13 cellular contexts compared by ENCODE assay signal in the genomic region with DNA sequence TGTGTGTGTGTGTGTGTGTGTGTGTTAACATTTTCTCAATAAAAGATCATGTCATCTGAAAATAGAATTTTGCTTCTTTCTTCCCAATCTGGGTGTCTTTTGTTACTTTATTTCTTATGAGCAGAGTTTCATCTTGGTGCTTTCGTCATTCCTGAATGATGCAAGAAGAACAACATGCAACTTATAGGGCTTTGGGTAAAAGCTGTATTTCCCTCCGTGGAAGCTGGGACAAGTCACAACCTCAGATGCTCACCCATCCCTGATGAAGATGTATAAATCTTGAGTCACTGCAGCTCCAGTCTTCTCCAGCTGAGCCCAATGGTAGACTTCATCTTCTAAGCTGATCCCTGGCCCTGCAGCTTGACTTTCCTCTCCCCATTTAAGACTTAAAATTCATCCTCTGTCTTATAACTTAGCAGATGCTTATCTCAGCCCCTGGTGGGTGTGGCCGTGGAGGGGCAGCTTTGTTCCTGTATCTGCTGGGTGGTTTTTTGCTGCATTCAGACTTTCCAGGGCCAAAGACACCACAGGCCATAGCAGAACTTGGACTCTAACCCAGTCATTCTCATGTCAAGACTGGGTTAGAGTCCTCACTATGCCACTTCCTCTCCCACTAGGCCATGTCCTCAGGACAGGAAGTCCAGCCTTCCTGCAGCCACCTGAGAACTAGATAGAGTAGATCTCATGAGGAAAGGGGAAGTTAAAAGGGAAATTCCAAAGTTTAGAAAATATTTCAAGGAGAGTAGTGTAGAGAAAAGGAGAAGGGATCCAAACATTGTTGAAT.
DNase-seq lines count a peak whose midpoint lies in the region; ATAC-seq, FAIRE-seq and TF ChIP-seq lines count a peak whose summit lies in the region.
"Had no signal": no experiment of that assay in that cellular context is flagged by ENCODE, and none has a peak within 500 bp of the region (broad histone marks: within the 10 kb centered on the region; RNA-seq: fewer than 3 reads in every experiment).

No MANE protein-coding gene starts in this region.

- peak; percentile 8 for DNase-seq in AG09309 (ENCODE audit: low read depth)
- DNase-seq in GM12878 (ENCODE audit: low read depth, low spot score), result no peak
- DNase-seq in activated CD4-positive, CD25-positive, alpha-beta regulatory T cell treated with anti-CD3 and anti-CD28 coated beads, Interleukin-2, amount 50 U/mL, for 72 hours, result no peak
- no peak for DNase-seq in retina
- DNase-seq in activated T-helper 2 cell treated with anti-CD3 and anti-CD28 coated beads, Interferon-gamma antibody, Interleukin-2, Interleukin-4, amounts not matched to agents 10 μg/mL and 5 μg/mL and 100 μg/mL, durations not matched to agents 14 hours and 24 hours and 36 hours (ENCODE audit: low spot score), result no peak
- no peak for DNase-seq in pons (ENCODE audit: low spot score)
- DNase-seq: activated naive CD4-positive, alpha-beta T cell treated with anti-CD3 and anti-CD28 coated beads, Interleukin-2, amount 50 U/mL, for 16 hours; sigmoid colon had no signal

- RAD21 ChIA-PET in GM12878 (lab: Charles Lee; ENCODE audit: unreplicated experiment), result no interaction called here

- no peak overlapping the region for H3K4me2 ChIP-seq in GM12878 (ENCODE audit: control insufficient read depth, insufficient read depth)
- H3K4me2 ChIP-seq: KMS-11 had no signal

- H3K4me3 ChIP-seq in AG09309 (ENCODE audit: control insufficient read depth, low read depth, low read length) (no peak overlapping the region), GM12878 (no peak overlapping the region)
- H3K4me3 ChIP-seq: sigmoid colon, vagina had no signal

- no peaks in the 10 kb centered on the region for H3K9me3 ChIP-seq in GM12878 (replicated peaks; ENCODE audit: control insufficient read depth, insufficient read depth, low read length)
- H3K9me3 ChIP-seq: sigmoid colon, vagina had no signal

- no peak overlapping the region for H3K27ac Mint-ChIP-seq in activated T-helper 2 cell treated with anti-CD3 and anti-CD28 coated beads, Interferon-gamma antibody, Interleukin-2, Interleukin-4, amounts not matched to agents 10 μg/mL and 5 μg/mL and 100 μg/mL, durations not matched to agents 14 hours and 24 hours and 36 hours

- H3K27ac ChIP-seq in GM12878 (ENCODE audit: control insufficient read depth, insufficient read depth), result no peak overlapping the region
- H3K27ac ChIP-seq: KMS-11, sigmoid colon, vagina had no signal

- CTCF ChIA-PET in GM12878 (lab: Yijun Ruan, JAX), result interaction anchor here (0.7 to 1.6 kb wide), 2 partner anchors 40 to 1095 kb away, joined by 3 to 4 read pairs; no protein-coding TSS in a partner anchor

- peaks cover 9% of the 10 kb centered on the region for H3K4me1 ChIP-seq in GM12878 (ENCODE audit: control insufficient read depth, insufficient read depth, low read length)

- 0 out of 2 replicates have a peak overlapping the region, but pooled peaks have one; percentile 13 for H2AFZ ChIP-seq in GM12878 (ENCODE audit: control insufficient read depth, low read depth, low read length)

- H3K27me3 Mint-ChIP-seq in activated T-helper 2 cell treated with anti-CD3 and anti-CD28 coated beads, Interferon-gamma antibody, Interleukin-2, Interleukin-4, amounts not matched to agents 10 μg/mL and 5 μg/mL and 100 μg/mL, durations not matched to agents 14 hours and 24 hours and 36 hours (ENCODE audit: low read depth), result no peaks in the 10 kb centered on the region

- ATAC-seq in GM19025 (IDR thresholded peaks at IDR 0.05; ENCODE audit: low read depth, unreplicated experiment) (peak; percentile 35), HG03196 (IDR thresholded peaks at IDR 0.05; ENCODE audit: unreplicated experiment) (peak; percentile 43), GM12878 (peak; percentile 55)
- ATAC-seq: SK-N-SH treated with all-trans-retinoic acid at 6 μM for 48 hours had no signal

- WGBS in GM12878 (ENCODE audit: insufficient coverage, insufficient replicate concordance, low lambda C conversion rate, missing lambda C conversion rate), result 55% methylated on average over 3 of the region's 3 CpGs

- H3K36me3 ChIP-seq in GM12878 (ENCODE audit: control insufficient read depth in 2 of 2, insufficient read depth in 2 of 2, low read length in 1 of 2), result no peaks in the 10 kb centered on the region
- H3K36me3 ChIP-seq: sigmoid colon, vagina had no signal

- no peak overlapping the region for H3K4me3 Mint-ChIP-seq in activated T-helper 2 cell treated with anti-CD3 and anti-CD28 coated beads, Interferon-gamma antibody, Interleukin-2, Interleukin-4, amounts not matched to agents 10 μg/mL and 5 μg/mL and 100 μg/mL, durations not matched to agents 14 hours and 24 hours and 36 hours (ENCODE audit: low read depth)

- no peaks in the 10 kb centered on the region for H3K9me3 Mint-ChIP-seq in activated T-helper 2 cell treated with anti-CD3 and anti-CD28 coated beads, Interferon-gamma antibody, Interleukin-2, Interleukin-4, amounts not matched to agents 10 μg/mL and 5 μg/mL and 100 μg/mL, durations not matched to agents 14 hours and 24 hours and 36 hours

- POLR2A ChIA-PET in GM12878 (lab: Charles Lee), result no interaction called here

- SMC1A ChIA-PET in GM12878 (lab: Charles Lee; ENCODE audit: uncharacterized antibody, unreplicated experiment), result interaction anchor here (0.6 to 1.4 kb wide), 2 partner anchors 28 to 1232 kb away, joined by 3 read pairs; no protein-coding TSS in a partner anchor

- no peaks in the 10 kb centered on the region for H3K4me1 Mint-ChIP-seq in activated T-helper 2 cell treated with anti-CD3 and anti-CD28 coated beads, Interferon-gamma antibody, Interleukin-2, Interleukin-4, amounts not matched to agents 10 μg/mL and 5 μg/mL and 100 μg/mL, durations not matched to agents 14 hours and 24 hours and 36 hours (ENCODE audit: low read depth)

- no TSS peak for BruUV-seq in GM12878 (replicated peaks; lab: Mats Ljungman, UMichigan)

- FAIRE-seq in GM12878 (lab: Jason Lieb, UNC), result peak; percentile 62

- no peaks in the 10 kb centered on the region for H3K79me2 ChIP-seq in GM12878 (ENCODE audit: control insufficient read depth, insufficient read depth, low read length)

- TF ChIP-seq CTCF in AG09309 (IDR thresholded peaks at IDR 0.05; ENCODE audit: control insufficient read depth, insufficient read depth, low read depth, low read length, missing control alignments) (no peak), GM12878 (IDR thresholded peaks at IDR 0.05 in 2 of 3, conservative IDR thresholded peaks at IDR 0.05 in 1 of 3; ENCODE audit: control insufficient read depth in 2 of 3, extremely low read depth in 1 of 3, insufficient read depth in 1 of 3, low read depth in 3 of 3, low read length in 3 of 3) (no peak)

- no peak for TF ChIP-seq POLR2A in GM12878 (IDR thresholded peaks at IDR 0.05; ENCODE audit: low read depth, low read length)

- H4K20me1 ChIP-seq in GM12878 (ENCODE audit: control insufficient read depth, insufficient read depth), result no peaks in the 10 kb centered on the region

- TF ChIP-seq EP300 in GM12878 (IDR thresholded peaks at IDR 0.05; ENCODE audit: borderline replicate concordance in 1 of 2, control insufficient read depth in 1 of 2, low read depth in 2 of 2, low read length in 2 of 2), result no peak

- no peaks in the 10 kb centered on the region for H3K36me3 Mint-ChIP-seq in activated T-helper 2 cell treated with anti-CD3 and anti-CD28 coated beads, Interferon-gamma antibody, Interleukin-2, Interleukin-4, amounts not matched to agents 10 μg/mL and 5 μg/mL and 100 μg/mL, durations not matched to agents 14 hours and 24 hours and 36 hours (ENCODE audit: low read depth)

- TF ChIP-seq RAD21 in GM12878 (IDR thresholded peaks at IDR 0.05; ENCODE audit: insufficient read depth, low read depth, low read length), result no peak

- no peaks in the 10 kb centered on the region for H3K27me3 ChIP-seq in GM12878 (replicated peaks in 1 of 2; ENCODE audit: control insufficient read depth in 2 of 2, insufficient read depth in 2 of 2, low read length in 1 of 2)
- H3K27me3 ChIP-seq: sigmoid colon, vagina had no signal

- in situ Hi-C loops in GM12878 (cut with MboI), result no loop called here

- H3K9ac ChIP-seq in GM12878 (ENCODE audit: control insufficient read depth, insufficient read depth, low read length), result no peak overlapping the region
- H3K9ac ChIP-seq: KMS-11 had no signal

- intact Hi-C loops in GM12878 (cut with micrococcal nuclease; ENCODE audit: unreplicated experiment), result no loop called here
- intact Hi-C loops in activated T-helper 2 cell treated with anti-CD3 and anti-CD28 coated beads, Interferon-gamma antibody, Interleukin-2, Interleukin-4, amounts not matched to agents 10 μg/mL and 5 μg/mL and 100 μg/mL, durations not matched to agents 14 hours and 24 hours and 36 hours (cut with micrococcal nuclease), result no loop called here

TF ChIP-seq in GM12878, 131 proteins besides CTCF, POLR2A, EP300 and RAD21 (continues in another document):
- TF ChIP-seq, protein P1, sequence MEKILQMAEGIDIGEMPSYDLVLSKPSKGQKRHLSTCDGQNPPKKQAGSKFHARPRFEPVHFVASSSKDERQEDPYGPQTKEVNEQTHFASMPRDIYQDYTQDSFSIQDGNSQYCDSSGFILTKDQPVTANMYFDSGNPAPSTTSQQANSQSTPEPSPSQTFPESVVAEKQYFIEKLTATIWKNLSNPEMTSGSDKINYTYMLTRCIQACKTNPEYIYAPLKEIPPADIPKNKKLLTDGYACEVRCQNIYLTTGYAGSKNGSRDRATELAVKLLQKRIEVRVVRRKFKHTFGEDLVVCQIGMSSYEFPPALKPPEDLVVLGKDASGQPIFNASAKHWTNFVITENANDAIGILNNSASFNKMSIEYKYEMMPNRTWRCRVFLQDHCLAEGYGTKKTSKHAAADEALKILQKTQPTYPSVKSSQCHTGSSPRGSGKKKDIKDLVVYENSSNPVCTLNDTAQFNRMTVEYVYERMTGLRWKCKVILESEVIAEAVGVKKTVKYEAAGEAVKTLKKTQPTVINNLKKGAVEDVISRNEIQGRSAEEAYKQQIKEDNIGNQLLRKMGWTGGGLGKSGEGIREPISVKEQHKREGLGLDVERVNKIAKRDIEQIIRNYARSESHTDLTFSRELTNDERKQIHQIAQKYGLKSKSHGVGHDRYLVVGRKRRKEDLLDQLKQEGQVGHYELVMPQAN (conservative IDR thresholded peaks at IDR 0.05), result no peak
- TF ChIP-seq IKZF2 (IDR thresholded peaks at IDR 0.05), result peak in 1 of 2 experiments; percentile 11; a peak in 1 of 4 replicates
